ENCODE assay signal across 1 cellular context in genomic region chr2:39483530-39483929, GRCh38.
TF ChIP-seq lines count a peak whose summit lies in the region.

No MANE protein-coding gene starts in this region.

TF ChIP-seq in SK-N-SH, 30 proteins besides CTCF, POLR2A, EP300 and RAD21 (continued from another document):
- TF ChIP-seq REST (IDR thresholded peaks at IDR 0.05; ENCODE audit: low read depth, low read length) (no peak), FOSL2 (IDR thresholded peaks at IDR 0.05; ENCODE audit: borderline replicate concordance, low read depth) (no peak), SMC3 (IDR thresholded peaks at IDR 0.05; ENCODE audit: low read depth, low read length) (no peak), JUND (IDR thresholded peaks at IDR 0.05) (no peak), PBX3 (IDR thresholded peaks at IDR 0.05) (no peak), FOXJ3 (CRISPR knock-in tag; IDR thresholded peaks at IDR 0.05) (no peak)
- TF ChIP-seq, protein P1, sequence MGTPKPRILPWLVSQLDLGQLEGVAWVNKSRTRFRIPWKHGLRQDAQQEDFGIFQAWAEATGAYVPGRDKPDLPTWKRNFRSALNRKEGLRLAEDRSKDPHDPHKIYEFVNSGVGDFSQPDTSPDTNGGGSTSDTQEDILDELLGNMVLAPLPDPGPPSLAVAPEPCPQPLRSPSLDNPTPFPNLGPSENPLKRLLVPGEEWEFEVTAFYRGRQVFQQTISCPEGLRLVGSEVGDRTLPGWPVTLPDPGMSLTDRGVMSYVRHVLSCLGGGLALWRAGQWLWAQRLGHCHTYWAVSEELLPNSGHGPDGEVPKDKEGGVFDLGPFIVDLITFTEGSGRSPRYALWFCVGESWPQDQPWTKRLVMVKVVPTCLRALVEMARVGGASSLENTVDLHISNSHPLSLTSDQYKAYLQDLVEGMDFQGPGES (IDR thresholded peaks at IDR 0.05; ENCODE audit: low read depth, low read length): no peak
